In the genomic region with DNA sequence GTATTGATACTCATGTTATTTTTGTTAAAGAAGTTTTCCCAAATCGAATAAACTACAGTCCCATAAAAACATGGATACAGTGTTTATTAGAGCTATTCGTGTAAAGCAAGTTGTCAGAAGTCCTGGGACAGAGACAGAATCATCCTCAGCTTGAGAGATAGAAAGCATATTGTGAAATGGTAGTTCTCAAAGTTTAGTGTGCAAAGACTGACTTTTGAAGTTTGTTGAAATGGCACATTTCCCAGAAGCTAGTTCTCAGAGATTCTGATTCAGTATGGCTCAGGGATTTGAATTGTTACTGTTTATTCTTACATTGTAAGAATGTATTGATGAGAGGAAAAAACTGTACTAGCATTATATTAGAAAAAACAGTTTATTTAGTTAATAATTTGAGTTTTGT, we compare ENCODE assay signal across 19 cellular contexts. TPM values are rescaled to one million over a fixed set of nuclear protein-coding genes. Genes with fewer than 3 reads are reported as not detected.
DNase-seq lines count a peak whose midpoint lies in the region; ATAC-seq, FAIRE-seq and TF ChIP-seq lines count a peak whose summit lies in the region.
"Had no signal": no experiment of that assay in that cellular context is flagged by ENCODE, and none has a peak within 500 bp of the region (broad histone marks: within the 10 kb centered on the region; RNA-seq: fewer than 3 reads in every experiment).

No MANE protein-coding gene starts in this region.

- ATAC-seq in pancreas: peak in 3 of 4 donors; percentile 41 to 65 (median 51)
- ATAC-seq in GM18519 (IDR thresholded peaks at IDR 0.05; ENCODE audit: low FRiP score, unreplicated experiment): no peak
- ATAC-seq: activated CD4-positive, CD25-positive, alpha-beta regulatory T cell treated with anti-CD3 and anti-CD28 coated beads, Interleukin-2, amount 50 U/mL, for 24 hours had no signal

- no peak overlapping the region for H3K9ac ChIP-seq in adipocyte (ENCODE audit: low read length)

- H3K4me3 ChIP-seq in AG10803 (ENCODE audit: low read length): no peak overlapping the region
- no peak overlapping the region for H3K4me3 ChIP-seq in adipocyte (ENCODE audit: low read length)
- no peak overlapping the region for H3K4me3 ChIP-seq in foreskin fibroblast (ENCODE audit: low read depth in 1 of 2, low read length in 2 of 2)
- no peak overlapping the region for H3K4me3 ChIP-seq in pancreas
- H3K4me3 ChIP-seq: MG63, psoas muscle, SJSA1, stomach had no signal

- no peaks in the 10 kb centered on the region for H3K36me3 ChIP-seq in adipocyte (ENCODE audit: control insufficient read depth, insufficient read depth, low read length, severe bottlenecking)
- H3K36me3 ChIP-seq in pancreas: no peaks in the 10 kb centered on the region
- H3K36me3 ChIP-seq: MG63, SJSA1, stomach had no signal

- H3K27me3 ChIP-seq in adipocyte (replicated peaks; ENCODE audit: control insufficient read depth, insufficient read depth, low read length) (no peaks in the 10 kb centered on the region), pancreas (no peaks in the 10 kb centered on the region)
- H3K27me3 ChIP-seq: MG63, SJSA1, stomach had no signal

- 60 to 67% methylated on average over 2 of the region's 2 CpGs for WGBS in pancreas, 2 donors

- DNase-seq in AG10803 (ENCODE audit: low read depth) (peak; percentile 25), adipocyte (ENCODE audit: low read depth) (peak; percentile 66), foreskin fibroblast (peak; percentile 28 to 53), pancreas (no peak), NCI-H2081 treated with DMSO at 0.1 percent for 48 hours (lab: John Stamatoyannopoulos, UW) (no peak), HTR-8/SVneo (ENCODE audit: insufficient read length, low spot score) (no peak), GM20000 (ENCODE audit: low spot score) (no peak)
- DNase-seq: activated effector memory CD4-positive, alpha-beta T cell treated with anti-CD3 and anti-CD28 coated beads, Interleukin-2, amount 50 U/mL, for 16 hours; NCI-H187; psoas muscle; stomach had no signal

- H3K27ac ChIP-seq in pancreas: no peak overlapping the region
- H3K27ac ChIP-seq: psoas muscle, SJSA1 had no signal

- intact Hi-C loops in pancreas (cut with DNase I): loop anchor here in 1 of 3 donors (10.0 kb wide), 1 partner anchor 218 kb away; no protein-coding TSS in a partner anchor

- H3K9me3 ChIP-seq in adipocyte (ENCODE audit: control insufficient read depth, low read length) (no peaks in the 10 kb centered on the region), pancreas (no peaks in the 10 kb centered on the region)
- H3K9me3 ChIP-seq: MG63, psoas muscle, SJSA1, stomach had no signal

- H3K4me1 ChIP-seq in adipocyte (ENCODE audit: control insufficient read depth, insufficient read depth, low read length) (peaks cover 22% of the 10 kb centered on the region), pancreas (peaks cover 0 to 15% (median 13%) of the 10 kb centered on the region in 3 donors)
- H3K4me1 ChIP-seq: SJSA1 had no signal

- no peak for TF ChIP-seq CTCF in AG10803 (conservative IDR thresholded peaks at IDR 0.05; ENCODE audit: low read length)
- TF ChIP-seq CTCF in foreskin fibroblast (IDR thresholded peaks at IDR 0.05; ENCODE audit: low read depth, low read length): no peak
- TF ChIP-seq CTCF in pancreas (IDR thresholded peaks at IDR 0.05): no peak
- no peak for TF ChIP-seq CTCF in GM20000 (IDR thresholded peaks at IDR 0.05; ENCODE audit: extremely low read depth, missing control alignments)

- FAIRE-seq in pancreas (lab: Jason Lieb, UNC): no peak
- FAIRE-seq in HTR-8/SVneo (lab: Jason Lieb, UNC): no peak

RNA-seq across cellular contexts. Expression of a gene that starts 22.1 kb away (rescaled TPM):
- total RNA-seq in pancreas: not detected
- polyA plus RNA-seq in pancreas: under 1 TPM in 1 of 2 donors, not detected in 1; 0.02 TPM
- total RNA-seq: activated CD8-positive, alpha-beta memory T cell treated with anti-CD3 and anti-CD28 coated beads for 36 hours; esophagus mucosa; HT1080; NCI-H460; psoas muscle; SJSA1; stomach had no signal
- polyA plus RNA-seq: stomach had no signal

RNA-seq across cellular contexts. Expression of a gene that starts 40.7 kb away (rescaled TPM):
- 10 to 100 TPM; 14.8 to 25.7 (median 17.3) TPM for total RNA-seq in pancreas
- polyA plus RNA-seq in pancreas: 10 to 100 TPM in 1 of 2 donors, 1 to 10 TPM in 1; 9.9 to 15.1 TPM

Comparison
In these comparisons a context has a peak if more than half of its experiments do, and no peak if none do; other contexts are left out.
1. DNase-seq: peak in AG10803 (single experiment), adipocyte (single experiment) and foreskin fibroblast (2 of 2); none in pancreas (0 of 6), NCI-H2081 treated with DMSO at 0.1 percent for 48 hours (single experiment), HTR-8/SVneo (single experiment) and GM20000 (single experiment).